Comparison of ENCODE assay signal across 25 cellular contexts in genomic region chr7:27764109-27764508, GRCh38. TPM values are rescaled to one million over a fixed set of nuclear protein-coding genes. Genes with fewer than 3 reads are reported as not detected.
DNase-seq lines count a peak whose midpoint lies in the region; ATAC-seq and TF ChIP-seq lines count a peak whose summit lies in the region.
"Had no signal": no experiment of that assay in that cellular context is flagged by ENCODE, and none has a peak within 500 bp of the region (broad histone marks: within the 10 kb centered on the region; RNA-seq: fewer than 3 reads in every experiment).

No MANE protein-coding gene starts in this region.

- in situ Hi-C loops in Panc1 (cut with HindIII; ENCODE audit: low pct_unique_long_range_greater_than_20kb, low sequenced_read_pairs) = no loop called here

- no peak for ATAC-seq in activated naive CD8-positive, alpha-beta T cell treated with anti-CD3 and anti-CD28 coated beads, Interleukin-2, amount 50 U/mL, for 24 hours
- ATAC-seq in Panc1 = peak; percentile 30; the same call in 1 of the 2 replicates
- ATAC-seq in HG03571 (IDR thresholded peaks at IDR 0.05; ENCODE audit: unreplicated experiment) = no peak
- ATAC-seq: left cardiac atrium; naive thymus-derived CD8-positive, alpha-beta T cell; stimulated activated effector memory CD8-positive, alpha-beta T cell treated with anti-CD3 and anti-CD28 coated beads, Interleukin-12 subunit alpha, Interleukin-12 subunit beta, amount 100 ng/mL, for 72 hours had no signal

- H3K9me3 ChIP-seq in Panc1 (ENCODE audit: control insufficient read depth, insufficient read depth, low read depth, low read length) (no peaks in the 10 kb centered on the region), smooth muscle cell (replicated peaks; ENCODE audit: low read depth) (no peaks in the 10 kb centered on the region), colonic mucosa (no peaks in the 10 kb centered on the region)
- H3K9me3 ChIP-seq: ovary, sigmoid colon, testis had no signal

- H4K20me1 ChIP-seq in smooth muscle cell (ENCODE audit: low read depth) = peaks cover 73% of the 10 kb centered on the region

- H3K27me3 ChIP-seq in Panc1 (ENCODE audit: control insufficient read depth, insufficient read depth, low read length) = no peaks in the 10 kb centered on the region
- H3K27me3 ChIP-seq in smooth muscle cell (ENCODE audit: low read depth) = no peaks in the 10 kb centered on the region
- no peaks in the 10 kb centered on the region for H3K27me3 ChIP-seq in colonic mucosa
- H3K27me3 ChIP-seq: ovary, sigmoid colon, testis had no signal

- H3K4me1 Mint-ChIP-seq in activated naive CD8-positive, alpha-beta T cell (ENCODE audit: low read depth) = peaks cover 32% of the 10 kb centered on the region
- H3K4me1 Mint-ChIP-seq in activated naive CD8-positive, alpha-beta T cell treated with anti-CD3 and anti-CD28 coated beads, Interleukin-2, amount 50 U/mL, for 24 hours = peaks cover 20% of the 10 kb centered on the region
- H3K4me1 Mint-ChIP-seq: activated CD4-positive, alpha-beta memory T cell treated with anti-CD3 and anti-CD28 coated beads, Interleukin-2, amount 10 ng/mL, durations not matched to agents 7 days and 5 days had no signal

- H3K4me3 ChIP-seq in Panc1 (ENCODE audit: low read depth in 2 of 2, low read length in 2 of 2) (no peak overlapping the region), choroid plexus epithelial cell (ENCODE audit: low read depth, low read length) (no peak overlapping the region), smooth muscle cell (no peak overlapping the region), colonic mucosa (no peak overlapping the region)
- H3K4me3 ChIP-seq: GM23248, ovary, sigmoid colon, testis had no signal

- no peak overlapping the region for H3K27ac ChIP-seq in Panc1 (ENCODE audit: low read length)
- peak overlapping the region; percentile 46 for H3K27ac ChIP-seq in smooth muscle cell (ENCODE audit: low read depth)
- H3K27ac ChIP-seq in colonic mucosa = no peak overlapping the region
- H3K27ac ChIP-seq: GM23248, KMS-11, ovary, sigmoid colon, testis had no signal

- TF ChIP-seq CTCF in Panc1 (IDR thresholded peaks at IDR 0.05) (no peak), choroid plexus epithelial cell (conservative IDR thresholded peaks at IDR 0.05; ENCODE audit: low read depth, low read length) (no peak), smooth muscle cell (IDR thresholded peaks at IDR 0.05; ENCODE audit: borderline replicate concordance, insufficient read depth, poor library complexity, severe bottlenecking) (no peak), colonic mucosa (IDR thresholded peaks at IDR 0.05) (no peak)

- 55% methylated on average over 1 of the region's 1 CpG for WGBS in smooth muscle cell (ENCODE audit: low lambda C conversion rate)

- H3K36me3 ChIP-seq in Panc1 (ENCODE audit: control insufficient read depth, insufficient read depth, low read length) (peaks cover 8% of the 10 kb centered on the region; the same call in 1 of the 2 replicates), smooth muscle cell (ENCODE audit: low read depth) (no peaks in the 10 kb centered on the region), colonic mucosa (no peaks in the 10 kb centered on the region)
- H3K36me3 ChIP-seq: ovary had no signal

- H3K36me3 Mint-ChIP-seq in activated naive CD8-positive, alpha-beta T cell = peaks cover 21% of the 10 kb centered on the region
- peaks cover 26% of the 10 kb centered on the region for H3K36me3 Mint-ChIP-seq in activated naive CD8-positive, alpha-beta T cell treated with anti-CD3 and anti-CD28 coated beads, Interleukin-2, amount 50 U/mL, for 24 hours (ENCODE audit: low read depth)

- no peak overlapping the region for H2AFZ ChIP-seq in smooth muscle cell (ENCODE audit: low read depth)
- H2AFZ ChIP-seq: GM23248 had no signal

- intact Hi-C loops in Panc1 (cut with micrococcal nuclease; ENCODE audit: unreplicated experiment) (no loop called here), colonic mucosa (cut with DNase I) (no loop called here)

- H3F3A ChIP-seq in smooth muscle cell (ENCODE audit: low read depth) = peaks cover 4% of the 10 kb centered on the region

- peak overlapping the region; percentile 70 for H3K27ac Mint-ChIP-seq in activated naive CD8-positive, alpha-beta T cell
- no peak overlapping the region for H3K27ac Mint-ChIP-seq in activated naive CD8-positive, alpha-beta T cell treated with anti-CD3 and anti-CD28 coated beads, Interleukin-2, amount 50 U/mL, for 24 hours
- H3K27ac Mint-ChIP-seq: activated CD4-positive, alpha-beta memory T cell treated with anti-CD3 and anti-CD28 coated beads, Interleukin-2, amount 10 ng/mL, durations not matched to agents 7 days and 5 days; activated naive CD8-positive, alpha-beta T cell treated with anti-CD3 and anti-CD28 coated beads, Interleukin-2, amount 10 ng/mL, durations not matched to agents 7 days and 5 days; stimulated activated effector memory CD8-positive, alpha-beta T cell treated with anti-CD3 and anti-CD28 coated beads, Interleukin-12 subunit alpha, Interleukin-12 subunit beta, amount 100 ng/mL, for 72 hours had no signal

- CTCF ChIA-PET in Panc1 (lab: Charles Lee) = no interaction called here

- H3K4me2 ChIP-seq in smooth muscle cell = peak overlapping the region; percentile 45
- H3K4me2 ChIP-seq: KMS-11 had no signal

- no peak for DNase-seq in activated naive CD8-positive, alpha-beta T cell treated with anti-CD3 and anti-CD28 coated beads, Interleukin-2, amount 50 U/mL, for 24 hours
- no peak for DNase-seq in Panc1 (ENCODE audit: low read depth, low spot score)
- peak; percentile 57 for DNase-seq in choroid plexus epithelial cell (ENCODE audit: low read depth)
- DNase-seq in smooth muscle cell (lab: John Stamatoyannopoulos, UW; ENCODE audit: unreplicated experiment) = no peak
- no peak for DNase-seq in NCI-H1048 (lab: John Stamatoyannopoulos, UW)
- DNase-seq in colonic mucosa = no peak
- DNase-seq: activated CD4-positive, alpha-beta memory T cell treated with anti-CD3 and anti-CD28 coated beads, Interleukin-2, amount 10 ng/mL, durations not matched to agents 7 days and 5 days; activated naive CD8-positive, alpha-beta T cell treated with anti-CD3 and anti-CD28 coated beads, Interleukin-2, amount 10 ng/mL, durations not matched to agents 7 days and 5 days; activated T-cell treated with anti-CD3 and anti-CD28 coated beads, Interleukin-2, amount 50 U/mL, for 1 hour; DMS 273 treated with DMSO at 0.1 percent for 48 hours; GDM1; GM23248; left cardiac atrium; naive thymus-derived CD8-positive, alpha-beta T cell; NCI-H1092 treated with DMSO at 0.1 percent for 48 hours; NCI-H2081 treated with DMSO at 0.1 percent for 48 hours; NK-92 treated with Interleukin-12 subunit alpha and Interleukin-12 subunit beta, amount 100 ng/mL, for 24 hours; ovary; sigmoid colon; testis had no signal

- H3K27me3 Mint-ChIP-seq in activated naive CD8-positive, alpha-beta T cell = no peaks in the 10 kb centered on the region
- H3K27me3 Mint-ChIP-seq in activated naive CD8-positive, alpha-beta T cell treated with anti-CD3 and anti-CD28 coated beads, Interleukin-2, amount 50 U/mL, for 24 hours = no peaks in the 10 kb centered on the region
- H3K27me3 Mint-ChIP-seq: activated CD4-positive, alpha-beta memory T cell treated with anti-CD3 and anti-CD28 coated beads, Interleukin-2, amount 10 ng/mL, durations not matched to agents 7 days and 5 days; activated naive CD8-positive, alpha-beta T cell treated with anti-CD3 and anti-CD28 coated beads, Interleukin-2, amount 10 ng/mL, durations not matched to agents 7 days and 5 days; naive thymus-derived CD8-positive, alpha-beta T cell had no signal

- H3K9me3 Mint-ChIP-seq in activated naive CD8-positive, alpha-beta T cell (ENCODE audit: low read depth) = peaks cover 7% of the 10 kb centered on the region
- H3K9me3 Mint-ChIP-seq in activated naive CD8-positive, alpha-beta T cell treated with anti-CD3 and anti-CD28 coated beads, Interleukin-2, amount 50 U/mL, for 24 hours = no peaks in the 10 kb centered on the region
- H3K9me3 Mint-ChIP-seq: activated CD4-positive, alpha-beta memory T cell treated with anti-CD3 and anti-CD28 coated beads, Interleukin-2, amount 10 ng/mL, durations not matched to agents 7 days and 5 days; activated naive CD8-positive, alpha-beta T cell treated with anti-CD3 and anti-CD28 coated beads, Interleukin-2, amount 10 ng/mL, durations not matched to agents 7 days and 5 days; CD14-positive monocyte; stimulated activated effector memory CD8-positive, alpha-beta T cell treated with anti-CD3 and anti-CD28 coated beads, Interleukin-12 subunit alpha, Interleukin-12 subunit beta, amount 100 ng/mL, for 72 hours had no signal

- peaks cover 80% of the 10 kb centered on the region for H3K79me2 ChIP-seq in smooth muscle cell (ENCODE audit: low read depth)

- no TSS peak for BruUV-seq in Panc1 (replicated peaks; lab: Mats Ljungman, UMichigan)

- no peak overlapping the region for H3K9ac ChIP-seq in smooth muscle cell (ENCODE audit: low read depth)
- no peak overlapping the region for H3K9ac ChIP-seq in colonic mucosa (ENCODE audit: low read depth in 2 of 2, low read length in 2 of 2)
- H3K9ac ChIP-seq: GM23248, KMS-11 had no signal

- H3K4me1 ChIP-seq in Panc1 (ENCODE audit: control insufficient read depth, insufficient read depth, low read length) (peaks cover 24% of the 10 kb centered on the region; the same call in 1 of the 2 replicates), smooth muscle cell (ENCODE audit: low read depth) (no peaks in the 10 kb centered on the region), colonic mucosa (no peaks in the 10 kb centered on the region)
- H3K4me1 ChIP-seq: testis had no signal

- no peak overlapping the region for H3K4me3 Mint-ChIP-seq in activated naive CD8-positive, alpha-beta T cell
- H3K4me3 Mint-ChIP-seq in activated naive CD8-positive, alpha-beta T cell treated with anti-CD3 and anti-CD28 coated beads, Interleukin-2, amount 50 U/mL, for 24 hours = no peak overlapping the region
- H3K4me3 Mint-ChIP-seq: activated CD4-positive, alpha-beta memory T cell treated with anti-CD3 and anti-CD28 coated beads, Interleukin-2, amount 10 ng/mL, durations not matched to agents 7 days and 5 days; activated naive CD8-positive, alpha-beta T cell treated with anti-CD3 and anti-CD28 coated beads, Interleukin-2, amount 10 ng/mL, durations not matched to agents 7 days and 5 days; CD14-positive monocyte; naive thymus-derived CD8-positive, alpha-beta T cell; stimulated activated effector memory CD8-positive, alpha-beta T cell treated with anti-CD3 and anti-CD28 coated beads, Interleukin-12 subunit alpha, Interleukin-12 subunit beta, amount 100 ng/mL, for 72 hours had no signal

- POLR2A ChIA-PET in Panc1 (lab: Charles Lee) = interaction anchor here (0.6 kb wide), 1 partner anchor 230 kb away, joined by 3 read pairs; no protein-coding TSS in a partner anchor

RNA-seq across cellular contexts. Expression of gene TAX1BP1, which starts 24.1 kb away (rescaled TPM):
- total RNA-seq in Panc1 (2021; ENCODE audit: unreplicated experiment) = 125 TPM
- 80.8 TPM for polyA plus RNA-seq in Panc1 (2012; ENCODE audit: insufficient read length)
- 81.6 and 112 TPM in 2 replicates for total RNA-seq in smooth muscle cell
- polyA plus RNA-seq in smooth muscle cell = 71.0 and 80.4 TPM in 2 replicates
- total RNA-seq in colonic mucosa = 100 to 1,000 TPM in 1 of 2 donors, 10 to 100 TPM in 1; 96.6 to 156 TPM
